In genomic region chr3:116087431-116087830, GRCh38 we compare ENCODE assay signal across 19 cellular contexts.
DNase-seq lines count a peak whose midpoint lies in the region; ATAC-seq and TF ChIP-seq lines count a peak whose summit lies in the region.
"Had no signal": no experiment of that assay in that cellular context is flagged by ENCODE, and none has a peak within 500 bp of the region (broad histone marks: within the 10 kb centered on the region; RNA-seq: fewer than 3 reads in every experiment).

No MANE protein-coding gene starts in this region.

- H3K4me1 ChIP-seq in A673 (ENCODE audit: insufficient read depth, low read length, poor library complexity, severe bottlenecking): peaks cover 26% of the 10 kb centered on the region
- H3K4me1 ChIP-seq: A549 had no signal

- no peak overlapping the region for H3K27ac ChIP-seq in A673 (ENCODE audit: low read depth, low read length, poor library complexity, severe bottlenecking)
- H3K27ac ChIP-seq: A549, C4-2B had no signal

- peaks cover 5% of the 10 kb centered on the region for H3K36me3 Mint-ChIP-seq in neural crest cell (ENCODE audit: low read depth)
- peaks cover 0 to 4% of the 10 kb centered on the region in 2 donors for H3K36me3 Mint-ChIP-seq in activated naive CD4-positive, alpha-beta T cell treated with anti-CD3 and anti-CD28 coated beads, Interleukin-2, amount 50 U/mL, for 72 hours

- H3K27ac Mint-ChIP-seq in neural crest cell (ENCODE audit: unreplicated experiment): no peak overlapping the region
- no peak overlapping the region for H3K27ac Mint-ChIP-seq in activated naive CD4-positive, alpha-beta T cell treated with anti-CD3 and anti-CD28 coated beads, Interleukin-2, amount 50 U/mL, for 72 hours

- no peaks in the 10 kb centered on the region for H3K36me3 ChIP-seq in A673 (ENCODE audit: insufficient read depth, low read length, poor library complexity, severe bottlenecking)

- ATAC-seq in activated naive CD4-positive, alpha-beta T cell treated with anti-CD3 and anti-CD28 coated beads, Interleukin-2, amount 50 U/mL, for 72 hours: no peak
- ATAC-seq: A549 had no signal

- H3K9me3 Mint-ChIP-seq in neural crest cell: peaks cover 5% of the 10 kb centered on the region
- peaks cover 6 to 7% of the 10 kb centered on the region in 2 donors for H3K9me3 Mint-ChIP-seq in activated naive CD4-positive, alpha-beta T cell treated with anti-CD3 and anti-CD28 coated beads, Interleukin-2, amount 50 U/mL, for 72 hours

- CTCF ChIA-PET in A673 (lab: Charles Lee): no interaction called here

- no peaks in the 10 kb centered on the region for H3K27me3 ChIP-seq in A673 (replicated peaks; ENCODE audit: insufficient read depth, low read depth, low read length, poor library complexity)

- DNase-seq in A673 (ENCODE audit: low spot score) (peak; percentile 8), LHCN-M2 (ENCODE audit: low read depth) (peak; percentile 80), fibroblast of villous mesenchyme (ENCODE audit: low read depth) (peak; percentile 12), neural crest cell (ENCODE audit: low read depth, low spot score) (no peak), nucleus accumbens (lab: John Stamatoyannopoulos, UW) (no peak), NCI-H510A treated with DMSO at 0.1 percent for 48 hours (lab: John Stamatoyannopoulos, UW) (no peak)
- no peak for DNase-seq in activated naive CD4-positive, alpha-beta T cell treated with anti-CD3 and anti-CD28 coated beads, Interleukin-2, amount 50 U/mL, for 72 hours (ENCODE audit: low spot score in 2 of 2)
- DNase-seq: AML-193, Kasumi-1, MM.1S, NCI-H1092, NCI-H1436 treated with DMSO at 0.1 percent for 48 hours, NCI-H2081, NCI-H510A, NCI-H82, OCI-M1, SIG-M5 had no signal

- TF ChIP-seq CTCF in A673 (conservative IDR thresholded peaks at IDR 0.05; ENCODE audit: low read depth, low read length) (no peak), fibroblast of villous mesenchyme (IDR thresholded peaks at IDR 0.05; ENCODE audit: insufficient read depth, low read depth, low read length) (no peak), neural crest cell (conservative IDR thresholded peaks at IDR 0.05) (no peak)

- BruUV-seq in A673 (replicated peaks; lab: Mats Ljungman, UMichigan): no TSS peak

- H3K9me3 ChIP-seq in A673 (ENCODE audit: low read depth, low read length, poor library complexity, severe bottlenecking): no peaks in the 10 kb centered on the region
- H3K9me3 ChIP-seq: A549 had no signal

- intact Hi-C loops in A673 (cut with micrococcal nuclease; ENCODE audit: unreplicated experiment): no loop called here

- POLR2A ChIA-PET in A673 (lab: Charles Lee; ENCODE audit: low non-redundant PET): no interaction called here

- H3K4me3 ChIP-seq in A673 (ENCODE audit: low read depth, low read length, poor library complexity, severe bottlenecking) (no peak overlapping the region), fibroblast of villous mesenchyme (ENCODE audit: low read depth, low read length) (no peak overlapping the region)
- H3K4me3 ChIP-seq: A549 had no signal

- H3K27me3 Mint-ChIP-seq in neural crest cell (ENCODE audit: low read depth): no peaks in the 10 kb centered on the region

- H3K4me1 Mint-ChIP-seq in neural crest cell: peaks cover 41% of the 10 kb centered on the region

- H3K4me3 Mint-ChIP-seq in neural crest cell: peak overlapping the region; percentile 20

Comparison
In these comparisons a context has a peak if more than half of its experiments do, and no peak if none do; other contexts are left out.
1. DNase-seq: peak in A673 (single experiment), LHCN-M2 (single experiment) and fibroblast of villous mesenchyme (single experiment); none in neural crest cell (single experiment), activated naive CD4-positive, alpha-beta T cell treated with anti-CD3 and anti-CD28 coated beads, Interleukin-2, amount 50 U/mL, for 72 hours (0 of 2), nucleus accumbens (0 of 56) and NCI-H510A treated with DMSO at 0.1 percent for 48 hours (single experiment).